2 cellular contexts compared by ENCODE assay signal in the genomic region with DNA sequence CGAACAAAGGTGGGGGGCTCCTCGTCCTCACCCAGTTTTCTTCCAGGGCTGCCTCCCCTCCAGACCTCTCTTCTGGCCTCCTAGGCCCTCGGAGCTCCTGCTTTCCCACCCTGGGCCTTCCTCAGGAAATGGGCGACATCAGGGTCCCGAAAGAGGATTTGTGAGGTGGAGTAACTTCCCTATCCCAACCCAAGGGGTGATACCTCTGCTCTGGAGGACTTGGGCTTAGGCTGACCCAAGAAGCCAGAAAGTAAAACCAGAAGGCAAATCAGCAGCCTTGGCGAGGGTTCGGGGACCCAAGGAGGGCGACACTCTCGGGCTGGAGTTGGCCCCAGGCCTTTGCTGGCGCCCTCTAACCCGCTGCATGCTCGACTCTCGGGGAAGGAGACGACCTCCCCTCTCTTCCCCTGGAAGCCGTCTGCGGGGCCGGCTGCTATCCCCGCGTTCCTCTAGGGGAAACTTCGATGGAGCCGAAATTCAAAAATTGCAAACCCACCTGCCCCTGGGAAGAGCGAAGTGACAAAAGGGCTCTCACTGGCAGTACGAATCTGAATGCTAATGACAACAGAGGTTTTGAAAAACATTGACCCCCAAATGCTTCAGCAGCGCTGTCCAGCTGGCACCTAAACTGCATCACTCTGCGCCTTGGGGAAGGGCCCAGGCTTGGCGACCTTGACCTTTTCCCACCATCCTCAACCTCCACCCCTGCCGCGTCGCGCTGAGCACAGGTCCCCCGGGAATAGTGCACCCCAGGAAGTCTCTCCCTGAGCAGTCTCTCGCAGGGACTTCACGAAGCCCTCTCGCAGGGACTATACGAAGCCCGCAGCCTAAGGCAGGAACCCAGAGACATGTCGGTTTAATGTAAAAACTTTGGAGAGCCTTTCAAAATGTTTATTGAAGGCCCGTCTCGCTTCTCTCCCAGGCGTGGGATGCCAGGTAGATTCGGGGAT.
TF ChIP-seq lines count a peak whose summit lies in the region.

No MANE protein-coding gene starts in this region.

TF ChIP-seq in GM12878, 131 proteins besides CTCF, POLR2A, EP300 and RAD21:
- TF ChIP-seq, protein P1, sequence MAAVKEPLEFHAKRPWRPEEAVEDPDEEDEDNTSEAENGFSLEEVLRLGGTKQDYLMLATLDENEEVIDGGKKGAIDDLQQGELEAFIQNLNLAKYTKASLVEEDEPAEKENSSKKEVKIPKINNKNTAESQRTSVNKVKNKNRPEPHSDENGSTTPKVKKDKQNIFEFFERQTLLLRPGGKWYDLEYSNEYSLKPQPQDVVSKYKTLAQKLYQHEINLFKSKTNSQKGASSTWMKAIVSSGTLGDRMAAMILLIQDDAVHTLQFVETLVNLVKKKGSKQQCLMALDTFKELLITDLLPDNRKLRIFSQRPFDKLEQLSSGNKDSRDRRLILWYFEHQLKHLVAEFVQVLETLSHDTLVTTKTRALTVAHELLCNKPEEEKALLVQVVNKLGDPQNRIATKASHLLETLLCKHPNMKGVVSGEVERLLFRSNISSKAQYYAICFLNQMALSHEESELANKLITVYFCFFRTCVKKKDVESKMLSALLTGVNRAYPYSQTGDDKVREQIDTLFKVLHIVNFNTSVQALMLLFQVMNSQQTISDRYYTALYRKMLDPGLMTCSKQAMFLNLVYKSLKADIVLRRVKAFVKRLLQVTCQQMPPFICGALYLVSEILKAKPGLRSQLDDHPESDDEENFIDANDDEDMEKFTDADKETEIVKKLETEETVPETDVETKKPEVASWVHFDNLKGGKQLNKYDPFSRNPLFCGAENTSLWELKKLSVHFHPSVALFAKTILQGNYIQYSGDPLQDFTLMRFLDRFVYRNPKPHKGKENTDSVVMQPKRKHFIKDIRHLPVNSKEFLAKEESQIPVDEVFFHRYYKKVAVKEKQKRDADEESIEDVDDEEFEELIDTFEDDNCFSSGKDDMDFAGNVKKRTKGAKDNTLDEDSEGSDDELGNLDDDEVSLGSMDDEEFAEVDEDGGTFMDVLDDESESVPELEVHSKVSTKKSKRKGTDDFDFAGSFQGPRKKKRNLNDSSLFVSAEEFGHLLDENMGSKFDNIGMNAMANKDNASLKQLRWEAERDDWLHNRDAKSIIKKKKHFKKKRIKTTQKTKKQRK (IDR thresholded peaks at IDR 0.05; ENCODE audit: low read depth, low read length), result no peak
- no peak for TF ChIP-seq MAX (IDR thresholded peaks at IDR 0.05; ENCODE audit: low read depth, low read length)
- TF ChIP-seq RAD51 (IDR thresholded peaks at IDR 0.05), result no peak
- peak; percentile 71 for TF ChIP-seq MEF2B (IDR thresholded peaks at IDR 0.05; ENCODE audit: partially characterized antibody, poor library complexity, severe bottlenecking)
- no peak for TF ChIP-seq IKZF1 (conservative IDR thresholded peaks at IDR 0.05)
- TF ChIP-seq HDAC2 (IDR thresholded peaks at IDR 0.05), result no peak
- 0 out of 2 replicates have a peak, but pooled peaks have one; percentile 23 for TF ChIP-seq NR2F1 (conservative IDR thresholded peaks at IDR 0.05)
- no peak for TF ChIP-seq TCF7 (IDR thresholded peaks at IDR 0.05; ENCODE audit: borderline replicate concordance)
- TF ChIP-seq SMAD5 (IDR thresholded peaks at IDR 0.05; ENCODE audit: low read depth), result no peak
- TF ChIP-seq NFXL1 (IDR thresholded peaks at IDR 0.05; ENCODE audit: borderline replicate concordance), result no peak
- no peak for TF ChIP-seq RCOR1 (conservative IDR thresholded peaks at IDR 0.05; ENCODE audit: low read depth, low read length)

TF ChIP-seq in neural cell, 6 proteins besides CTCF, POLR2A, EP300 and RAD21:
- peak; percentile 67 for TF ChIP-seq EZH2 (IDR thresholded peaks at IDR 0.05; ENCODE audit: borderline replicate concordance, insufficient read depth, low read length, poor library complexity, severe bottlenecking)
- TF ChIP-seq, protein P2, sequence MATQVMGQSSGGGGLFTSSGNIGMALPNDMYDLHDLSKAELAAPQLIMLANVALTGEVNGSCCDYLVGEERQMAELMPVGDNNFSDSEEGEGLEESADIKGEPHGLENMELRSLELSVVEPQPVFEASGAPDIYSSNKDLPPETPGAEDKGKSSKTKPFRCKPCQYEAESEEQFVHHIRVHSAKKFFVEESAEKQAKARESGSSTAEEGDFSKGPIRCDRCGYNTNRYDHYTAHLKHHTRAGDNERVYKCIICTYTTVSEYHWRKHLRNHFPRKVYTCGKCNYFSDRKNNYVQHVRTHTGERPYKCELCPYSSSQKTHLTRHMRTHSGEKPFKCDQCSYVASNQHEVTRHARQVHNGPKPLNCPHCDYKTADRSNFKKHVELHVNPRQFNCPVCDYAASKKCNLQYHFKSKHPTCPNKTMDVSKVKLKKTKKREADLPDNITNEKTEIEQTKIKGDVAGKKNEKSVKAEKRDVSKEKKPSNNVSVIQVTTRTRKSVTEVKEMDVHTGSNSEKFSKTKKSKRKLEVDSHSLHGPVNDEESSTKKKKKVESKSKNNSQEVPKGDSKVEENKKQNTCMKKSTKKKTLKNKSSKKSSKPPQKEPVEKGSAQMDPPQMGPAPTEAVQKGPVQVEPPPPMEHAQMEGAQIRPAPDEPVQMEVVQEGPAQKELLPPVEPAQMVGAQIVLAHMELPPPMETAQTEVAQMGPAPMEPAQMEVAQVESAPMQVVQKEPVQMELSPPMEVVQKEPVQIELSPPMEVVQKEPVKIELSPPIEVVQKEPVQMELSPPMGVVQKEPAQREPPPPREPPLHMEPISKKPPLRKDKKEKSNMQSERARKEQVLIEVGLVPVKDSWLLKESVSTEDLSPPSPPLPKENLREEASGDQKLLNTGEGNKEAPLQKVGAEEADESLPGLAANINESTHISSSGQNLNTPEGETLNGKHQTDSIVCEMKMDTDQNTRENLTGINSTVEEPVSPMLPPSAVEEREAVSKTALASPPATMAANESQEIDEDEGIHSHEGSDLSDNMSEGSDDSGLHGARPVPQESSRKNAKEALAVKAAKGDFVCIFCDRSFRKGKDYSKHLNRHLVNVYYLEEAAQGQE (IDR thresholded peaks at IDR 0.05; ENCODE audit: borderline replicate concordance), result no peak
TF ChIP-seq in neural cell: peak in this region for 1.
